ENCODE assay signal across 11 cellular contexts in genomic region chr12:110546339-110546738, GRCh38. TPM values are rescaled to one million over a fixed set of nuclear protein-coding genes. Genes with fewer than 3 reads are reported as not detected.
DNase-seq lines count a peak whose midpoint lies in the region; ATAC-seq, FAIRE-seq and TF ChIP-seq lines count a peak whose summit lies in the region.
"Had no signal": no experiment of that assay in that cellular context is flagged by ENCODE, and none has a peak within 500 bp of the region (broad histone marks: within the 10 kb centered on the region; RNA-seq: fewer than 3 reads in every experiment).

No MANE protein-coding gene starts in this region.

- H3K4me1 ChIP-seq in right atrium auricular region (peaks cover 0 to 64% of the 10 kb centered on the region in 2 donors), thoracic aorta (ENCODE audit: control insufficient read depth in 1 of 2, low read depth in 2 of 2) (peaks cover 19 to 43% of the 10 kb centered on the region in 2 donors), kidney (ENCODE audit: control insufficient read depth in 1 of 2, insufficient read depth in 1 of 2, low read depth in 1 of 2, low read length in 2 of 2) (peaks cover 21 to 25% of the 10 kb centered on the region in 2 donors)

- peak overlapping the region; percentile 82 to 87 for H3K27ac ChIP-seq in right atrium auricular region
- peak overlapping the region in 1 of 2 donors; percentile 43 for H3K27ac ChIP-seq in thoracic aorta
- no peak overlapping the region for H3K27ac ChIP-seq in kidney (ENCODE audit: low read depth in 2 of 2, low read length in 2 of 2)
- H3K27ac ChIP-seq: dorsolateral prefrontal cortex had no signal

- H3K27me3 ChIP-seq in right atrium auricular region = no peaks in the 10 kb centered on the region
- no peaks in the 10 kb centered on the region for H3K27me3 ChIP-seq in thoracic aorta (replicated peaks; ENCODE audit: insufficient read depth)
- H3K27me3 ChIP-seq: dorsolateral prefrontal cortex had no signal

- TF ChIP-seq CTCF in right atrium auricular region (IDR thresholded peaks at IDR 0.05) (no peak), thoracic aorta (IDR thresholded peaks at IDR 0.05) (no peak), GM10266 (IDR thresholded peaks at IDR 0.05; ENCODE audit: control insufficient read depth, insufficient read depth, low read depth, missing control alignments) (no peak), kidney (IDR thresholded peaks at IDR 0.05; ENCODE audit: borderline replicate concordance, extremely low read depth, insufficient read depth) (no peak)

- intact Hi-C loops in Right ventricle myocardium superior (cut with DNase I) (loop anchor here (5.0 kb wide), 1 partner anchor 36 kb away; the partner anchor contains the start of gene PPTC7), left ventricle myocardium superior (cut with micrococcal nuclease) (no loop called here), kidney (cut with DNase I) (no loop called here)

- no peak overlapping the region for H3K9ac ChIP-seq in kidney (ENCODE audit: low read length in 2 of 2)

- no peak overlapping the region for H3K4me3 ChIP-seq in right atrium auricular region
- no peak overlapping the region for H3K4me3 ChIP-seq in thoracic aorta
- H3K4me3 ChIP-seq in kidney (ENCODE audit: low read length in 2 of 2) = no peak overlapping the region
- H3K4me3 ChIP-seq: dorsolateral prefrontal cortex, mucosa of descending colon had no signal

- H3K36me3 ChIP-seq in right atrium auricular region (peaks cover 13% of the 10 kb centered on the region), thoracic aorta (no peaks in the 10 kb centered on the region), kidney (ENCODE audit: control insufficient read depth in 1 of 2, insufficient read depth in 2 of 2, low read length in 2 of 2) (peaks cover 3 to 6% of the 10 kb centered on the region in 2 donors)

- H3K9me3 ChIP-seq in right atrium auricular region (no peaks in the 10 kb centered on the region), thoracic aorta (no peaks in the 10 kb centered on the region), kidney (ENCODE audit: control insufficient read depth in 1 of 2, low read length in 2 of 2) (no peaks in the 10 kb centered on the region)
- H3K9me3 ChIP-seq: mucosa of descending colon had no signal

- peak; percentile 7 for ATAC-seq in Right ventricle myocardium superior (ENCODE audit: poor library complexity)
- no peak for ATAC-seq in left ventricle myocardium superior
- peak; percentile 62 for ATAC-seq in thoracic aorta (ENCODE audit: insufficient number of reproducible peaks, low FRiP score, low read depth)
- ATAC-seq: mucosa of descending colon had no signal

- DNase-seq in Right ventricle myocardium superior = no peak
- DNase-seq in left ventricle myocardium superior = no peak
- DNase-seq in SW480 (ENCODE audit: low spot score) = peak; percentile 33
- no peak for DNase-seq in right atrium auricular region (ENCODE audit: low spot score)
- DNase-seq in thoracic aorta (ENCODE audit: low spot score) = no peak
- no peak for DNase-seq in GM10266 (ENCODE audit: extremely low spot score)
- DNase-seq in kidney = no peak
- DNase-seq in NCI-H2029 treated with DMSO at 0.1 percent for 48 hours (lab: John Stamatoyannopoulos, UW) = no peak
- DNase-seq: activated CD4-positive, alpha-beta T cell treated with anti-CD3 and anti-CD28 coated beads for 48 hours; dorsolateral prefrontal cortex; mucosa of descending colon had no signal

- FAIRE-seq in kidney (lab: Jason Lieb, UNC) = no peak

RNA-seq across cellular contexts. Expression of gene PPTC7, which starts 36.8 kb away (rescaled TPM):
- total RNA-seq in Right ventricle myocardium superior = 98.3 TPM
- total RNA-seq in left ventricle myocardium superior = 124 TPM
- total RNA-seq in right atrium auricular region = 10 to 100 TPM; 32.1 to 53.6 TPM
- total RNA-seq in thoracic aorta = 10 to 100 TPM; 11.8 to 30.4 TPM
- total RNA-seq in kidney = 27.9 TPM
- polyA plus RNA-seq in kidney (ENCODE audit: insufficient read depth, low read depth, low replicate concordance) = 10.0 TPM

RNA-seq across cellular contexts. Expression of gene RAD9B, which starts 44.2 kb away (rescaled TPM):
- total RNA-seq in Right ventricle myocardium superior (0.67 TPM), left ventricle myocardium superior (0.62 TPM), right atrium auricular region (1 to 10 TPM in 1 of 2 donors, under 1 TPM in 1; 0.26 to 1.2 TPM), thoracic aorta (under 1 TPM in 1 of 2 donors, not detected in 1; 0.21 TPM), kidney (1.0 TPM)
- 0.17 TPM for polyA plus RNA-seq in kidney (ENCODE audit: insufficient read depth, low read depth, low replicate concordance)

RNA-seq across cellular contexts. Expression of gene VPS29, which starts 44.4 kb away (rescaled TPM):
- total RNA-seq in Right ventricle myocardium superior (108 TPM), left ventricle myocardium superior (94.1 TPM), right atrium auricular region (10 to 100 TPM; 65.7 to 96.1 TPM), thoracic aorta (10 to 100 TPM; 77.7 to 82.6 TPM), kidney (108 TPM)
- polyA plus RNA-seq in kidney (ENCODE audit: insufficient read depth, low read depth, low replicate concordance) = 153 TPM

Comparison
In these comparisons a context has a peak if more than half of its experiments do, and no peak if none do; other contexts are left out.
1. H3K27ac ChIP-seq: peak in right atrium auricular region (2 of 2); none in kidney (0 of 2).